1 cellular context compared by ENCODE assay signal in genomic region chr15:84112025-84112424, GRCh38.
TF ChIP-seq lines count a peak whose summit lies in the region.

No MANE protein-coding gene starts in this region.

TF ChIP-seq in HEK293, 187 proteins besides CTCF, POLR2A, EP300 and RAD21 (continued from another document and continues in another):
- TF ChIP-seq ZSCAN30 (tag by site-specific recombination; IDR thresholded peaks at IDR 0.05): no peak
- no peak for TF ChIP-seq ZNF37A (tag by site-specific recombination; IDR thresholded peaks at IDR 0.05)
- no peak for TF ChIP-seq ZNF174 (tag by site-specific recombination; IDR thresholded peaks at IDR 0.05)
- TF ChIP-seq PBX3 (CRISPR knock-in tag; IDR thresholded peaks at IDR 0.05): no peak
- TF ChIP-seq ZFP69B (tag by site-specific recombination; IDR thresholded peaks at IDR 0.05): peak; percentile 74
- TF ChIP-seq ZBTB44 (tag by site-specific recombination; IDR thresholded peaks at IDR 0.05): no peak
- no peak for TF ChIP-seq ZNF488 (tag by site-specific recombination; IDR thresholded peaks at IDR 0.05)
- peak; percentile 74 for TF ChIP-seq FEZF1 (tag by site-specific recombination; IDR thresholded peaks at IDR 0.05)
- TF ChIP-seq ZSCAN18 (tag by site-specific recombination; IDR thresholded peaks at IDR 0.05): no peak
- TF ChIP-seq AEBP2 (tag by site-specific recombination; IDR thresholded peaks at IDR 0.05; ENCODE audit: borderline replicate concordance): no peak
- no peak for TF ChIP-seq ZNF26 (tag by site-specific recombination; IDR thresholded peaks at IDR 0.05)
- no peak for TF ChIP-seq REST (tag by site-specific recombination; IDR thresholded peaks at IDR 0.05)
- no peak for TF ChIP-seq ZNF776 (tag by site-specific recombination; IDR thresholded peaks at IDR 0.05; ENCODE audit: borderline replicate concordance)
- TF ChIP-seq ZNF621 (tag by site-specific recombination; IDR thresholded peaks at IDR 0.05): no peak
- TF ChIP-seq ZNF133 (tag by site-specific recombination; IDR thresholded peaks at IDR 0.05): no peak
- TF ChIP-seq ZNF423 (tag by site-specific recombination; IDR thresholded peaks at IDR 0.05): no peak
- TF ChIP-seq OVOL3 (tag by site-specific recombination; IDR thresholded peaks at IDR 0.05): no peak
- TF ChIP-seq ZNF202 (tag by site-specific recombination; IDR thresholded peaks at IDR 0.05; ENCODE audit: borderline replicate concordance): no peak
- no peak for TF ChIP-seq ZIC2 (tag by site-specific recombination; IDR thresholded peaks at IDR 0.05)
- TF ChIP-seq ZNF280C (tag by site-specific recombination; IDR thresholded peaks at IDR 0.05): no peak
- TF ChIP-seq KLF10 (tag by site-specific recombination; IDR thresholded peaks at IDR 0.05): no peak
- no peak for TF ChIP-seq ZNF274 (IDR thresholded peaks at IDR 0.05; ENCODE audit: low read length)
- no peak for TF ChIP-seq ZNF274 (tag by site-specific recombination; IDR thresholded peaks at IDR 0.05; ENCODE audit: borderline replicate concordance)
- TF ChIP-seq HOXC10 (CRISPR knock-in tag; IDR thresholded peaks at IDR 0.05): no peak
- no peak for TF ChIP-seq HIC1 (tag by site-specific recombination; IDR thresholded peaks at IDR 0.05)
- TF ChIP-seq ZNF571 (tag by site-specific recombination; IDR thresholded peaks at IDR 0.05): no peak
- no peak for TF ChIP-seq ZFHX2 (tag by site-specific recombination; conservative IDR thresholded peaks at IDR 0.05)
- TF ChIP-seq ZNF280D (tag by site-specific recombination; IDR thresholded peaks at IDR 0.05): no peak
- no peak for TF ChIP-seq HOXD13 (CRISPR knock-in tag; IDR thresholded peaks at IDR 0.05; ENCODE audit: borderline replicate concordance)
- peak; percentile 77 for TF ChIP-seq PRDM1 (tag by site-specific recombination; IDR thresholded peaks at IDR 0.05)
- no peak for TF ChIP-seq PATZ1 (tag by site-specific recombination; IDR thresholded peaks at IDR 0.05)
- TF ChIP-seq ZSCAN5A (tag by site-specific recombination; IDR thresholded peaks at IDR 0.05): no peak
